In the genomic region with DNA sequence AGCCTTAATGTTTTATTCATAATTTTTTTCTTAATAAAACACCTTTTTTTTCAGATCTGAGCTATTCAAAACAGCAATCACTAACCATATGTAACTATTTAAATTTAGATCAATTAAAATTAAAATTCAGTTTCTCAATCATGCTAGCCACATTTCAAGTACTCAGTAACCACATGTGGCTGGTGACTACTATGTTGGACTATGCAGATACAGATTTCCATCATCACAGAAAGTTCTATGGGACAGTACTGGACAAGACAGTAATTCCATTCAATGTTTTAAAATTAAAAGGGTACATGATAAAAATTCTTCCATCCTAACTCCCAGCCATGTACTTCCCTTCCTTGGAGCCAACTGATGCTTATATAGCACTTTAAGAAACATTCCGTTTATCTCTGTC, we compare ENCODE assay signal across 18 cellular contexts.
"Had no signal": no experiment of that assay in that cellular context is flagged by ENCODE, and none has a peak within 500 bp of the region (broad histone marks: within the 10 kb centered on the region; RNA-seq: fewer than 3 reads in every experiment).

No MANE protein-coding gene starts in this region.

- ATAC-seq: effector memory CD8-positive, alpha-beta T cell; naive thymus-derived CD8-positive, alpha-beta T cell; psoas muscle; right lobe of liver; stimulated activated naive B cell treated with anti-CD40 and anti-IgM and Interleukin-4, amounts not matched to agents 10 μg/mL and 1 μg/mL and 100 μg/mL, for 72 hours; stimulated activated naive CD8-positive, alpha-beta T cell treated with anti-CD3 and anti-CD28 coated beads, Interleukin-15, amount 100 ng/mL, for 72 hours had no signal

- H3K27me3 ChIP-seq: esophagus muscularis mucosa, hepatocyte, neutrophil, right lobe of liver, testis, transverse colon had no signal

- H3K4me3 ChIP-seq: esophagus muscularis mucosa, hepatocyte, psoas muscle, right lobe of liver, testis, transverse colon had no signal

- H3K4me1 ChIP-seq: esophagus muscularis mucosa, psoas muscle, right lobe of liver, testis, transverse colon had no signal

- H3K9me3 ChIP-seq: esophagus muscularis mucosa, neutrophil, psoas muscle, right lobe of liver, testis, transverse colon had no signal

- H3K27ac ChIP-seq: epithelial cell of prostate, esophagus muscularis mucosa, hepatocyte, neutrophil, psoas muscle, right lobe of liver, testis, transverse colon had no signal

- H3K4me2 ChIP-seq: hepatocyte had no signal

- DNase-seq: effector memory CD8-positive, alpha-beta T cell; foreskin melanocyte; head of caudate nucleus; kidney glomerular epithelial cell; naive thymus-derived CD8-positive, alpha-beta T cell; psoas muscle; retina; right lobe of liver; stimulated activated CD4-positive, alpha-beta T cell treated with anti-CD3 and anti-CD28 coated beads, Interleukin-2, amount 100 ng/mL, for 24 hours; stimulated activated CD4-positive, alpha-beta T cell treated with anti-CD3 and anti-CD28 coated beads, Interleukin-4, amount 100 ng/mL, for 4 hours; stimulated activated naive B cell treated with anti-CD40 and anti-IgM and Interleukin-4, amounts not matched to agents 10 μg/mL and 1 μg/mL and 100 μg/mL, for 72 hours; stimulated activated naive CD8-positive, alpha-beta T cell treated with anti-CD3 and anti-CD28 coated beads, Interleukin-15, amount 100 ng/mL, for 72 hours; testis; transverse colon had no signal

- H3K79me2 ChIP-seq: hepatocyte had no signal

- H2AFZ ChIP-seq: hepatocyte had no signal
